In genomic region chr2:1754046-1754445, GRCh38 we compare ENCODE assay signal across 22 cellular contexts.
"Had no signal": no experiment of that assay in that cellular context is flagged by ENCODE, and none has a peak within 500 bp of the region (broad histone marks: within the 10 kb centered on the region; RNA-seq: fewer than 3 reads in every experiment).

No MANE protein-coding gene starts in this region.

- H3K36me3 ChIP-seq: heart left ventricle, left ventricle myocardium inferior, neutrophil, sigmoid colon, thyroid gland, uterus had no signal

- H3K27ac ChIP-seq: heart left ventricle, left ventricle myocardium inferior, neutrophil, sigmoid colon, skin epidermis, thyroid gland, uterus had no signal

- H3K27me3 ChIP-seq: sigmoid colon, thyroid gland, uterus had no signal

- H3K4me3 ChIP-seq: heart left ventricle, left ventricle myocardium inferior, sigmoid colon, skin epidermis, thyroid gland, uterus had no signal

- ATAC-seq: heart left ventricle; naive thymus-derived CD4-positive, alpha-beta T cell; stimulated activated naive B cell treated with anti-CD40 and anti-IgM and Interleukin-4, amounts not matched to agents 10 μg/mL and 1 μg/mL and 100 μg/mL, for 72 hours; stimulated activated naive CD8-positive, alpha-beta T cell treated with anti-CD3 and anti-CD28 coated beads, Interleukin-15, amount 100 ng/mL, for 72 hours had no signal

- H3K9me3 ChIP-seq: heart left ventricle, left ventricle myocardium inferior, neutrophil, thyroid gland, uterus had no signal

- H3K4me1 ChIP-seq: uterus had no signal

- DNase-seq: cerebellar nuclear complex; effector CD4-positive, alpha-beta T cell; hippocampal formation; left ventricle myocardium inferior; mesendoderm; nephron progenitor cell; posterior cingulate gyrus; sigmoid colon; stimulated activated CD4-positive, alpha-beta T cell treated with anti-CD3 and anti-CD28 coated beads, Interleukin-2, amount 100 ng/mL, for 24 hours; stimulated activated CD4-positive, alpha-beta T cell treated with anti-CD3 and anti-CD28 coated beads, Interleukin-4, amount 100 ng/mL, for 4 hours; stimulated activated naive B cell treated with anti-CD40 and anti-IgM and Interleukin-4, amounts not matched to agents 10 μg/mL and 1 μg/mL and 100 μg/mL, for 72 hours; stimulated activated naive CD8-positive, alpha-beta T cell treated with anti-CD3 and anti-CD28 coated beads, Interleukin-15, amount 100 ng/mL, for 72 hours; substantia nigra; thyroid gland; uterus had no signal

- FAIRE-seq: colon, frontal cortex, islet of Langerhans had no signal
